ENCODE assay signal across 9 cellular contexts in the genomic region with DNA sequence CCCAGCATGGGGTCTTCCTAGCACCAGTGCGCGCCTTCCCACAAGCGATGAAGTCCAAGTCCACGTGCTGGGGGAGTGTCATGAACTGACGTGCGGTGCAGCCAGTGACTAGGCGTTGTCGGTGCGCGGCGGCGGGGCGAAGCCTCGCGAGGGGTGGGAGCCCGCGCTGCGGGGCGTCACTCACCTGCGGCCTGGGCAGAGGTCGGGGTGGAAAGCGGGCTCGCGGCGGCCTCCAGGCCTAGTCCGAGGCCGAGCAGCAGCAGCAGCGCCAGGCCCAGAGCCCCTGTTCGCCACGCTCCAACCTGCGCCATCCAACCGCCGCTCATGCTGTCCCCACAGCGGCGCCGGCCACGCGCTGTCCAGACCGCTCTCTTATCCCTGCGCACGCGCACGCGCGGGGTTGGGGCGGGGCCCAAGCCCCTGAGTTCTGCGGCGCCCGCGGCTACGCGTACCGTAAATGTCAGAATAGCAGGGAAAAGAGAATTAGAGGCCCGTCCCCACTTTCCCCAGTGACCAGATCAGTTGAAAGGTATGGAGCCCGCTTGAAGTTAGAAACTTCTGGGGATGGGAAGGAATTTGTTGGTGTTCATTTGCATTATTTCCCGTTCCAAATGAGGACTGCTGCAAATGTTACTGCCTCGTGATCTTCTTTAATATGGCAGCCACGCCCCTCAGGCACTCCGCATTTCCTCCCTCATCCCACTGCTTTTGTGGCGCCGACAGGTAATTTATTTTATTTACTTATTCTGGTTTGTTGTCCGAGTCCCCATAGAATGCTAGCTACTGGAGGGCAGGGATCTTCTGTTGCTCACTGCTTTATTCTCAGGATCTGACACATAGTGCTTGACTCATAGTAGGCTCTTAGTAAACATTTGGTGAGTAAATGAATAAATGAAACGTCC. TPM values are rescaled to one million over a fixed set of nuclear protein-coding genes. Genes with fewer than 3 reads are reported as not detected.
A peak's percentile ranks its signal among the peaks of the same experiment; 100 is the strongest.
DNase-seq lines count a peak whose midpoint lies in the region; ATAC-seq and TF ChIP-seq lines count a peak whose summit lies in the region.
"Had no signal": no experiment of that assay in that cellular context is flagged by ENCODE, and none has a peak within 500 bp of the region (broad histone marks: within the 10 kb centered on the region; RNA-seq: fewer than 3 reads in every experiment).

CD320 (minus strand) TSS at position 394 of the 902 bp plus-strand sequence; CDS start at position 326, 68 bp downstream.

- no peaks in the 10 kb centered on the region for H3K9me3 Mint-ChIP-seq in chondrocyte (ENCODE audit: low read depth)

- TF ChIP-seq CTCF in AG04449 (IDR thresholded peaks at IDR 0.05; ENCODE audit: insufficient read depth, low read length, missing control alignments): no peak
- TF ChIP-seq CTCF in chondrocyte (IDR thresholded peaks at IDR 0.05): no peak

- H3K4me3 Mint-ChIP-seq in chondrocyte (ENCODE audit: unreplicated experiment): peak within 1 kb of the TSS; percentile 88

- CTCF ChIA-PET in AG04449 (lab: Yijun Ruan, JAX): no interaction called here

- POLR2A ChIA-PET in AG04449 (lab: Yijun Ruan, JAX): no interaction called here

- H3K4me1 Mint-ChIP-seq in chondrocyte (ENCODE audit: low read depth): peaks cover 22% of the 10 kb centered on the region

- H3K27ac Mint-ChIP-seq in chondrocyte (ENCODE audit: unreplicated experiment): peak within 1 kb of the TSS; percentile 86

- peaks cover 2% of the 10 kb centered on the region for H3K36me3 Mint-ChIP-seq in chondrocyte (ENCODE audit: low read depth)

- DNase-seq in AG04449 (ENCODE audit: low read depth, low spot score) (no peak), NCI-H446 treated with DMSO at 0.1 percent for 48 hours (lab: John Stamatoyannopoulos, UW) (peak; percentile 78), chondrocyte (ENCODE audit: low spot score) (peak; percentile 97), kidney tubule cell (ENCODE audit: low spot score) (peak; percentile 87)
- peak; percentile 73 to 81 for DNase-seq in activated CD4-positive, alpha-beta T cell treated with anti-CD3 and anti-CD28 coated beads for 24 hours (ENCODE audit: low read depth in 2 of 2)
- DNase-seq in stimulated activated CD4-positive, alpha-beta T cell treated with anti-CD3 and anti-CD28 coated beads, Interleukin-15, amount 100 ng/mL, for 48 hours (ENCODE audit: low read depth in 2 of 2): peak; percentile 81 to 83

- peak; percentile 68 for ATAC-seq in GM18907 (IDR thresholded peaks at IDR 0.05; ENCODE audit: unreplicated experiment)
- ATAC-seq in HG03196 (IDR thresholded peaks at IDR 0.05; ENCODE audit: unreplicated experiment): peak; percentile 75

- peak within 1 kb of the TSS; percentile 69 for H3K4me3 ChIP-seq in AG04449 (ENCODE audit: low read depth, low read length)
- H3K4me3 ChIP-seq: HAP-1 had no signal

- H3K27me3 Mint-ChIP-seq in chondrocyte (ENCODE audit: low read depth): no peaks in the 10 kb centered on the region

RNA-seq across cellular contexts. Expression of gene CD320, which starts in this region (rescaled TPM):
- total RNA-seq in chondrocyte: 39.3 to 44.0 TPM (median 41.7 TPM) in 3 replicates
